ENCODE assay signal across 1 cellular context in genomic region chr10:61877882-61878281, GRCh38.
TF ChIP-seq lines count a peak whose summit lies in the region.

No MANE protein-coding gene starts in this region.

TF ChIP-seq in IMR-90, 13 proteins besides CTCF, POLR2A, EP300 and RAD21:
- TF ChIP-seq RFX5 (IDR thresholded peaks at IDR 0.05; ENCODE audit: low read depth, low read length) (no peak), FOS (IDR thresholded peaks at IDR 0.05; ENCODE audit: low read depth, low read length) (no peak), CEBPB (IDR thresholded peaks at IDR 0.05; ENCODE audit: low read depth, low read length) (no peak), NFE2L2 (IDR thresholded peaks at IDR 0.05; ENCODE audit: low read depth, low read length) (no peak), BHLHE40 (IDR thresholded peaks at IDR 0.05; ENCODE audit: low read depth, low read length) (no peak), MAZ (IDR thresholded peaks at IDR 0.05; ENCODE audit: borderline replicate concordance, low read depth, low read length) (no peak), MAFK (IDR thresholded peaks at IDR 0.05; ENCODE audit: low read depth, low read length) (no peak), SMC3 (IDR thresholded peaks at IDR 0.05; ENCODE audit: low read depth, low read length) (no peak), MXI1 (IDR thresholded peaks at IDR 0.05; ENCODE audit: borderline replicate concordance, low read depth, low read length) (no peak)
- TF ChIP-seq, protein P1, sequence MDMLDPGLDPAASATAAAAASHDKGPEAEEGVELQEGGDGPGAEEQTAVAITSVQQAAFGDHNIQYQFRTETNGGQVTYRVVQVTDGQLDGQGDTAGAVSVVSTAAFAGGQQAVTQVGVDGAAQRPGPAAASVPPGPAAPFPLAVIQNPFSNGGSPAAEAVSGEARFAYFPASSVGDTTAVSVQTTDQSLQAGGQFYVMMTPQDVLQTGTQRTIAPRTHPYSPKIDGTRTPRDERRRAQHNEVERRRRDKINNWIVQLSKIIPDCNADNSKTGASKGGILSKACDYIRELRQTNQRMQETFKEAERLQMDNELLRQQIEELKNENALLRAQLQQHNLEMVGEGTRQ (IDR thresholded peaks at IDR 0.05; ENCODE audit: low read depth, low read length): no peak
